Comparison of ENCODE assay signal across 16 cellular contexts in genomic region chr3:132444333-132444732, GRCh38. TPM values are rescaled to one million over a fixed set of nuclear protein-coding genes. Genes with fewer than 3 reads are reported as not detected.
A peak's percentile ranks its signal among the peaks of the same experiment; 100 is the strongest.
DNase-seq lines count a peak whose midpoint lies in the region; ATAC-seq and TF ChIP-seq lines count a peak whose summit lies in the region.
"Had no signal": no experiment of that assay in that cellular context is flagged by ENCODE, and none has a peak within 500 bp of the region (broad histone marks: within the 10 kb centered on the region; RNA-seq: fewer than 3 reads in every experiment).

No MANE protein-coding gene starts in this region.

- no peaks in the 10 kb centered on the region for H3K9me3 ChIP-seq in MM.1S (replicated peaks; ENCODE audit: insufficient read depth, low read length)
- H3K9me3 ChIP-seq: heart right ventricle had no signal

- peaks cover 31% of the 10 kb centered on the region for H3K36me3 Mint-ChIP-seq in dendritic cell treated with granulocyte-macrophage colony-stimulating factor and Interleukin-4, amounts not matched to agents 40 ng/mL and 50 ng/mL, for 4 days (ENCODE audit: low read depth)
- peaks cover 12% of the 10 kb centered on the region for H3K36me3 Mint-ChIP-seq in osteocyte (ENCODE audit: unreplicated experiment)

- peak overlapping the region; percentile 53 for H3K27ac Mint-ChIP-seq in dendritic cell treated with granulocyte-macrophage colony-stimulating factor and Interleukin-4, amounts not matched to agents 40 ng/mL and 50 ng/mL, for 4 days
- peak overlapping the region; percentile 89 for H3K27ac Mint-ChIP-seq in osteocyte (ENCODE audit: unreplicated experiment)
- H3K27ac Mint-ChIP-seq: activated naive CD4-positive, alpha-beta T cell treated with anti-CD3 and anti-CD28 coated beads for 36 hours; stimulated activated naive CD8-positive, alpha-beta T cell treated with anti-CD3 and anti-CD28 coated beads, Interleukin-15, amount 100 ng/mL, for 72 hours had no signal

- peak overlapping the region; percentile 35 for H3K4me2 ChIP-seq in MM.1S (ENCODE audit: low read depth, low read length)

- intact Hi-C loops in dendritic cell treated with granulocyte-macrophage colony-stimulating factor and Interleukin-4, amounts not matched to agents 40 ng/mL and 50 ng/mL, for 4 days (cut with micrococcal nuclease): no loop called here

- H3F3A ChIP-seq in MM.1S (ENCODE audit: insufficient read depth, low read length): peaks cover 34% of the 10 kb centered on the region

- no peaks in the 10 kb centered on the region for H3K9me3 Mint-ChIP-seq in dendritic cell treated with granulocyte-macrophage colony-stimulating factor and Interleukin-4, amounts not matched to agents 40 ng/mL and 50 ng/mL, for 4 days
- H3K9me3 Mint-ChIP-seq in osteocyte (ENCODE audit: unreplicated experiment): no peaks in the 10 kb centered on the region
- H3K9me3 Mint-ChIP-seq: activated naive CD4-positive, alpha-beta T cell treated with anti-CD3 and anti-CD28 coated beads for 36 hours; brain; stimulated activated naive CD8-positive, alpha-beta T cell treated with anti-CD3 and anti-CD28 coated beads, Interleukin-15, amount 100 ng/mL, for 72 hours had no signal

- no peak overlapping the region for H3K4me3 ChIP-seq in MM.1S (ENCODE audit: low read length)
- H3K4me3 ChIP-seq: heart right ventricle had no signal

- H3K36me3 ChIP-seq in MM.1S (replicated peaks; ENCODE audit: insufficient read depth, low read length): no peaks in the 10 kb centered on the region

- H3K27me3 Mint-ChIP-seq in dendritic cell treated with granulocyte-macrophage colony-stimulating factor and Interleukin-4, amounts not matched to agents 40 ng/mL and 50 ng/mL, for 4 days: no peaks in the 10 kb centered on the region
- no peaks in the 10 kb centered on the region for H3K27me3 Mint-ChIP-seq in osteocyte (ENCODE audit: unreplicated experiment)
- H3K27me3 Mint-ChIP-seq: brain; stimulated activated naive CD8-positive, alpha-beta T cell treated with anti-CD3 and anti-CD28 coated beads, Interleukin-15, amount 100 ng/mL, for 72 hours had no signal

- ATAC-seq in GM21576 (IDR thresholded peaks at IDR 0.05; ENCODE audit: unreplicated experiment) (no peak), HG02610 (IDR thresholded peaks at IDR 0.05; ENCODE audit: unreplicated experiment) (no peak)
- ATAC-seq: heart right ventricle; PC-3; stimulated activated naive CD8-positive, alpha-beta T cell treated with anti-CD3 and anti-CD28 coated beads, Interleukin-15, amount 100 ng/mL, for 72 hours had no signal

- TF ChIP-seq CTCF in MM.1S (IDR thresholded peaks at IDR 0.05; ENCODE audit: low read length) (no peak), osteocyte (IDR thresholded peaks at IDR 0.05) (no peak), GM13977 (IDR thresholded peaks at IDR 0.05; ENCODE audit: extremely low read depth, insufficient read depth, missing control alignments) (no peak)

- H3K4me3 Mint-ChIP-seq in dendritic cell treated with granulocyte-macrophage colony-stimulating factor and Interleukin-4, amounts not matched to agents 40 ng/mL and 50 ng/mL, for 4 days: no peak overlapping the region
- H3K4me3 Mint-ChIP-seq in osteocyte (ENCODE audit: unreplicated experiment): peak overlapping the region; percentile 45
- H3K4me3 Mint-ChIP-seq: activated naive CD4-positive, alpha-beta T cell treated with anti-CD3 and anti-CD28 coated beads for 36 hours; brain; stimulated activated naive CD8-positive, alpha-beta T cell treated with anti-CD3 and anti-CD28 coated beads, Interleukin-15, amount 100 ng/mL, for 72 hours had no signal

- H4K20me1 ChIP-seq in MM.1S (ENCODE audit: insufficient read depth, low read length): no peaks in the 10 kb centered on the region

- peaks cover 45% of the 10 kb centered on the region for H3K4me1 ChIP-seq in MM.1S (ENCODE audit: low read length)

- no peaks in the 10 kb centered on the region for H3K27me3 ChIP-seq in MM.1S (replicated peaks; ENCODE audit: insufficient read depth, low read length)
- H3K27me3 ChIP-seq: heart right ventricle had no signal

- peaks cover 20% of the 10 kb centered on the region for H3K4me1 Mint-ChIP-seq in dendritic cell treated with granulocyte-macrophage colony-stimulating factor and Interleukin-4, amounts not matched to agents 40 ng/mL and 50 ng/mL, for 4 days (ENCODE audit: low read depth)
- peaks cover 58% of the 10 kb centered on the region for H3K4me1 Mint-ChIP-seq in osteocyte (ENCODE audit: unreplicated experiment)

- peak overlapping the region; percentile 19; the same call in 1 of the 2 replicates for H3K27ac ChIP-seq in MM.1S (ENCODE audit: low read length)

- no peaks in the 10 kb centered on the region for H3K9me2 ChIP-seq in MM.1S (replicated peaks; ENCODE audit: insufficient read depth, low read length)

- no peak overlapping the region for H2AFZ ChIP-seq in MM.1S (ENCODE audit: low read length)

- H3K9ac ChIP-seq in MM.1S (ENCODE audit: low read length): no peak overlapping the region

- peaks cover 82% of the 10 kb centered on the region for H3K79me2 ChIP-seq in MM.1S (ENCODE audit: low read length)

- DNase-seq in EH (ENCODE audit: low read depth): peak; percentile 63
- DNase-seq in MM.1S: no peak
- no peak for DNase-seq in osteocyte (ENCODE audit: extremely low spot score, unreplicated experiment)
- DNase-seq in GM13977 (ENCODE audit: low spot score): no peak
- DNase-seq in NCI-H1105 treated with DMSO at 0.1 percent for 48 hours (lab: John Stamatoyannopoulos, UW): no peak
- DNase-seq: activated CD4-positive, alpha-beta T cell treated with anti-CD3 and anti-CD28 coated beads for 4 hours; activated naive CD4-positive, alpha-beta T cell treated with anti-CD3 and anti-CD28 coated beads for 36 hours; heart right ventricle; KBM-7; mesendoderm; PC-3; stimulated activated naive CD8-positive, alpha-beta T cell treated with anti-CD3 and anti-CD28 coated beads, Interleukin-15, amount 100 ng/mL, for 72 hours had no signal

- in situ Hi-C loops in GM13977 (cut with MboI; ENCODE audit: low pct_unique_long_range_greater_than_20kb, low sequenced_read_pairs, unreplicated experiment): no loop called here

RNA-seq across cellular contexts. Expression of gene DNAJC13, which starts 27.0 kb away (rescaled TPM):
- total RNA-seq in osteocyte: 55.5 and 57.1 TPM in 2 replicates
